Comparison of ENCODE assay signal across 8 cellular contexts in genomic region chr5:136053336-136054121, GRCh38. TPM values are rescaled to one million over a fixed set of nuclear protein-coding genes. Genes with fewer than 3 reads are reported as not detected.
DNase-seq lines count a peak whose midpoint lies in the region; ATAC-seq and TF ChIP-seq lines count a peak whose summit lies in the region.

No MANE protein-coding gene starts in this region.

- no peaks in the 10 kb centered on the region for H3K4me1 Mint-ChIP-seq in T-cell

- TF ChIP-seq CTCF in fibroblast of villous mesenchyme (IDR thresholded peaks at IDR 0.05; ENCODE audit: insufficient read depth, low read depth, low read length) = no peak

- no peaks in the 10 kb centered on the region for H3K9me3 ChIP-seq in SJSA1 (replicated peaks)

- peaks cover 65% of the 10 kb centered on the region for H3K4me1 ChIP-seq in SJSA1 (replicated peaks)

- POLR2A ChIA-PET in T-cell (lab: Charles Lee) = no interaction called here

- H3K4me3 Mint-ChIP-seq in T-cell = no peak overlapping the region

- H3K4me3 ChIP-seq in SJSA1 (no peak overlapping the region), fibroblast of villous mesenchyme (ENCODE audit: low read depth, low read length) (no peak overlapping the region)

- CTCF ChIA-PET in T-cell (lab: Charles Lee) = no interaction called here

- H3K27ac Mint-ChIP-seq in T-cell = no peak overlapping the region

- peaks cover 2 to 5% of the 10 kb centered on the region in 2 donors for H3K27me3 Mint-ChIP-seq in T-cell

- H3K27me3 ChIP-seq in SJSA1 (replicated peaks) = no peaks in the 10 kb centered on the region

- H3K27ac ChIP-seq in SJSA1 = peak overlapping the region; percentile 88

- no peak for ATAC-seq in T-cell (replicated peaks in 1 of 4)

- H3K36me3 ChIP-seq in SJSA1 = peaks cover 59% of the 10 kb centered on the region

- H3K9me3 Mint-ChIP-seq in T-cell = no peaks in the 10 kb centered on the region

- no peaks in the 10 kb centered on the region for H3K36me3 Mint-ChIP-seq in T-cell

- peak; percentile 98 for DNase-seq in EH (ENCODE audit: low read depth)
- peak; percentile 98 for DNase-seq in SJSA1 (ENCODE audit: low read depth in 1 of 2, low spot score in 2 of 2)
- DNase-seq in fibroblast of villous mesenchyme (ENCODE audit: low read depth) = peak; percentile 92
- DNase-seq in pulmonary artery endothelial cell (ENCODE audit: low read depth, low spot score) = peak; percentile 49
- no peak for DNase-seq in cerebellum (ENCODE audit: low spot score)
- DNase-seq in T-cell = no peak
- no peak for DNase-seq in NCI-H1436 treated with DMSO at 0.1 percent for 48 hours (lab: John Stamatoyannopoulos, UW)
- no peak for DNase-seq in germinal center (ENCODE audit: low spot score)

RNA-seq across cellular contexts. Expression of gene TGFBI, which starts 24.7 kb away (rescaled TPM):
- 172 and 185 TPM in 2 replicates for total RNA-seq in SJSA1 (2014; rRNA removed; shearing (Covaris generic))
- 281 and 496 TPM in 2 replicates for total RNA-seq in fibroblast of villous mesenchyme
- 6.3 and 16.9 TPM in 2 replicates for total RNA-seq in pulmonary artery endothelial cell
- 23.3 TPM for total RNA-seq in cerebellum
- total RNA-seq in T-cell = 1 to 10 TPM; 1.9 to 5.1 (median 2.9) TPM

Comparison
In these comparisons a context has a peak if more than half of its experiments do, and no peak if none do; other contexts are left out.
1. DNase-seq: peak in EH (single experiment), SJSA1 (2 of 2), fibroblast of villous mesenchyme (single experiment) and pulmonary artery endothelial cell (single experiment); none in cerebellum (single experiment), T-cell (0 of 34), NCI-H1436 treated with DMSO at 0.1 percent for 48 hours (single experiment) and germinal center (single experiment).